In the genomic region with DNA sequence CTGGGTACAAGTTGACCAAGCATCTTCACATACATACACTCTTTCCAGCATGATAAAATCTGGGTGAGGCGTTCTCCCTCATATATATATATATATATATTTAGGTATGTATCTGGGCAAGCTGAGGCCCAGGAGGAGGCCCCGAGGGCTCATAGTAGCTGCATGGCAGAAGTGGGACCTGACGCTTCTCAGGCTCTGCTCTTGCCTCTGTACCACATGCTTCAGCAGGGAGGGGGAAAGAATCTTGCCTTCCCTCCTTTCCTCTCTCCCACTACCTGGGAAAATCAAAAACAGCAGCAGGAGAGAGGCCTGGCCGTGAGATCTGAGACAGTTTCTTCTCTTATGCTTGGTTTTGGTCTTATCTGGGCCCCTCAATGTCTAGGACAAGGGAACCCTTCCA, we compare ENCODE assay signal across 14 cellular contexts. TPM values are rescaled to one million over a fixed set of nuclear protein-coding genes. Genes with fewer than 3 reads are reported as not detected.
DNase-seq lines count a peak whose midpoint lies in the region; ATAC-seq, FAIRE-seq and TF ChIP-seq lines count a peak whose summit lies in the region.
"Had no signal": no experiment of that assay in that cellular context is flagged by ENCODE, and none has a peak within 500 bp of the region (broad histone marks: within the 10 kb centered on the region; RNA-seq: fewer than 3 reads in every experiment).

No MANE protein-coding gene starts in this region.

- H3K4me1 ChIP-seq in kidney (ENCODE audit: control insufficient read depth in 1 of 2, insufficient read depth in 1 of 2, low read depth in 1 of 2, low read length in 2 of 2): peaks cover 0 to 6% of the 10 kb centered on the region in 2 donors

- no peak overlapping the region for H3K4me3 ChIP-seq in kidney (ENCODE audit: low read length in 2 of 2)
- H3K4me3 ChIP-seq: body of pancreas, GM23338 had no signal

- H3K27ac ChIP-seq in kidney (ENCODE audit: low read depth in 2 of 2, low read length in 2 of 2): no peak overlapping the region
- H3K27ac ChIP-seq: body of pancreas had no signal

- FAIRE-seq in kidney (lab: Jason Lieb, UNC): no peak
- FAIRE-seq: small intestine had no signal

- ATAC-seq in GM19025 (IDR thresholded peaks at IDR 0.05; ENCODE audit: low read depth, unreplicated experiment): peak; percentile 27
- peak; percentile 22 for ATAC-seq in GM21723 (IDR thresholded peaks at IDR 0.05; ENCODE audit: unreplicated experiment)
- peak; percentile 18 for ATAC-seq in HG03460 (IDR thresholded peaks at IDR 0.05; ENCODE audit: unreplicated experiment)

- DNase-seq in kidney (peak; percentile 22), NCI-H69 (lab: John Stamatoyannopoulos, UW) (no peak), putamen (ENCODE audit: low spot score) (no peak), ecto neural progenitor cell (ENCODE audit: low spot score) (no peak)

- no peaks in the 10 kb centered on the region for H3K36me3 ChIP-seq in kidney (ENCODE audit: control insufficient read depth in 1 of 2, insufficient read depth in 2 of 2, low read length in 2 of 2)

- no peaks in the 10 kb centered on the region for H3K9me3 ChIP-seq in kidney (ENCODE audit: control insufficient read depth in 1 of 2, low read length in 2 of 2)
- H3K9me3 ChIP-seq: body of pancreas had no signal

- TF ChIP-seq CTCF in kidney (IDR thresholded peaks at IDR 0.05; ENCODE audit: borderline replicate concordance, extremely low read depth, insufficient read depth): no peak

- H3K9ac ChIP-seq in kidney (ENCODE audit: low read length in 2 of 2): peak overlapping the region in 1 of 2 donors; percentile 65

- intact Hi-C loops in kidney (cut with DNase I): no loop called here

RNA-seq across cellular contexts. Expression of a gene that starts 9.2 kb away (rescaled TPM):
- total RNA-seq in kidney: 128 TPM
- polyA plus RNA-seq in kidney (ENCODE audit: insufficient read depth, low read depth, low replicate concordance): 217 TPM
- total RNA-seq: activated CD4-positive, alpha-beta T cell treated with anti-CD3 and anti-CD28 coated beads, Interleukin-2, amount 10 ng/mL, durations not matched to agents 7 days and 5 days; CD4-positive, alpha-beta memory T cell; T-helper 1 cell treated with Interleukin-12 subunit alpha and Interleukin-12 subunit beta and Interleukin-4 antibody, amounts not matched to agents 30 ng/mL and 1 ng/mL, for 36 hours had no signal
- polyA plus RNA-seq: CD4-positive, alpha-beta memory T cell had no signal

RNA-seq across cellular contexts. Expression of a gene that starts 29.9 kb away (rescaled TPM):
- total RNA-seq in kidney: 7.5 TPM
- 4.4 TPM for polyA plus RNA-seq in kidney (ENCODE audit: insufficient read depth, low read depth, low replicate concordance)

RNA-seq across cellular contexts. Expression of a gene that starts 55.4 kb away (rescaled TPM):
- not detected for total RNA-seq in kidney
- polyA plus RNA-seq in kidney (ENCODE audit: insufficient read depth, low read depth, low replicate concordance): not detected
- total RNA-seq: activated CD4-positive, alpha-beta T cell treated with anti-CD3 and anti-CD28 coated beads, Interleukin-2, amount 10 ng/mL, durations not matched to agents 7 days and 5 days; body of pancreas; CD4-positive, alpha-beta memory T cell; dorsolateral prefrontal cortex; GM23338; T-helper 1 cell treated with Interleukin-12 subunit alpha and Interleukin-12 subunit beta and Interleukin-4 antibody, amounts not matched to agents 30 ng/mL and 1 ng/mL, for 36 hours had no signal
- polyA plus RNA-seq: CD4-positive, alpha-beta memory T cell; GM23338; small intestine had no signal
